8 cellular contexts compared by ENCODE assay signal in genomic region chr12:63276537-63277365, GRCh38.
A peak's percentile ranks its signal among the peaks of the same experiment; 100 is the strongest.
DNase-seq lines count a peak whose midpoint lies in the region; ATAC-seq and TF ChIP-seq lines count a peak whose summit lies in the region.

No MANE protein-coding gene starts in this region.

- no peaks in the 10 kb centered on the region for H3K9me3 Mint-ChIP-seq in nephron progenitor cell

- H3K4me3 Mint-ChIP-seq in nephron progenitor cell: no peak overlapping the region

- H3K4me2 ChIP-seq in DND-41 (ENCODE audit: insufficient read depth, low read length): no peak overlapping the region

- H3K9ac ChIP-seq in DND-41 (ENCODE audit: low read depth, low read length): no peak overlapping the region

- TF ChIP-seq CTCF in DND-41 (IDR thresholded peaks at IDR 0.05; ENCODE audit: borderline replicate concordance, extremely low read depth, low read length, poor library complexity, severe bottlenecking): peak; percentile 69
- peak; percentile 88 for TF ChIP-seq CTCF in brain microvascular endothelial cell (IDR thresholded peaks at IDR 0.05; ENCODE audit: low read depth, low read length, missing control alignments)
- TF ChIP-seq CTCF in nephron progenitor cell (IDR thresholded peaks at IDR 0.05): peak; percentile 60

- DNase-seq in DND-41: peak; percentile 28
- DNase-seq in NCI-H510A (lab: John Stamatoyannopoulos, UW): peak; percentile 8
- peak; percentile 60 for DNase-seq in brain microvascular endothelial cell
- peak; percentile 52 for DNase-seq in nephron progenitor cell
- DNase-seq in germinal center (ENCODE audit: low spot score): no peak
- DNase-seq in dedifferentiated amniotic fluid mesenchymal stem cell (ENCODE audit: extremely low spot score): no peak

- H3K27me3 Mint-ChIP-seq in nephron progenitor cell (ENCODE audit: low read depth, poor library complexity): no peaks in the 10 kb centered on the region

- H3K36me3 ChIP-seq in DND-41 (ENCODE audit: insufficient read depth, low read length): no peaks in the 10 kb centered on the region
- no peaks in the 10 kb centered on the region for H3K36me3 ChIP-seq in brain microvascular endothelial cell (replicated peaks)

- H4K20me1 ChIP-seq in DND-41 (ENCODE audit: insufficient read depth, low read length): no peaks in the 10 kb centered on the region

- H3K4me1 Mint-ChIP-seq in nephron progenitor cell: peaks cover 10% of the 10 kb centered on the region

- peaks cover 12% of the 10 kb centered on the region; the same call in 1 of the 2 replicates for H3K4me1 ChIP-seq in DND-41 (ENCODE audit: insufficient read depth, low read length)

- H3K27ac Mint-ChIP-seq in nephron progenitor cell: no peak overlapping the region

- no peaks in the 10 kb centered on the region for H3K79me2 ChIP-seq in DND-41 (ENCODE audit: insufficient read depth, low read length)

- H3K27ac ChIP-seq in DND-41 (ENCODE audit: low read length): no peak overlapping the region
- H3K27ac ChIP-seq in brain microvascular endothelial cell: no peak overlapping the region

- peak overlapping the region; percentile 15; the same call in 1 of the 2 replicates for H2AFZ ChIP-seq in DND-41 (ENCODE audit: low read depth, low read length)

- H3K36me3 Mint-ChIP-seq in nephron progenitor cell (ENCODE audit: low read depth): no peaks in the 10 kb centered on the region

- H3K27me3 ChIP-seq in DND-41 (ENCODE audit: insufficient read depth, low read length, poor library complexity) (no peaks in the 10 kb centered on the region), brain microvascular endothelial cell (replicated peaks) (no peaks in the 10 kb centered on the region)

- ATAC-seq in DND-41 (ENCODE audit: insufficient read depth, low read depth) (peak; percentile 73), GM19035 (IDR thresholded peaks at IDR 0.05; ENCODE audit: unreplicated experiment) (peak; percentile 89), HG03342 (IDR thresholded peaks at IDR 0.05; ENCODE audit: unreplicated experiment) (peak; percentile 94)

- H3K9me3 ChIP-seq in DND-41 (ENCODE audit: insufficient read depth, low read length, severe bottlenecking): no peaks in the 10 kb centered on the region

- no peak overlapping the region for H3K4me3 ChIP-seq in DND-41 (ENCODE audit: low read depth in 1 of 2, low read length in 2 of 2)
- no peak overlapping the region for H3K4me3 ChIP-seq in brain microvascular endothelial cell (ENCODE audit: low read depth, low read length)

- in situ Hi-C loops in brain microvascular endothelial cell (cut with HindIII; ENCODE audit: low pct_ligation_motif_present, low sequenced_read_pairs): no loop called here

Comparison
In these comparisons a context has a peak if more than half of its experiments do, and no peak if none do; other contexts are left out.
1. DNase-seq: peak in DND-41 (single experiment), NCI-H510A (single experiment), brain microvascular endothelial cell (single experiment) and nephron progenitor cell (single experiment); none in germinal center (single experiment) and dedifferentiated amniotic fluid mesenchymal stem cell (single experiment).
2. Peak in every context shown above with its lines, with median percentiles within 50 percentile points of each other: ATAC-seq and CTCF ChIP-seq.